ENCODE assay signal across 22 cellular contexts in genomic region chr12:80711866-80712265, GRCh38. TPM values are rescaled to one million over a fixed set of nuclear protein-coding genes. Genes with fewer than 3 reads are reported as not detected.
DNase-seq lines count a peak whose midpoint lies in the region; ATAC-seq and TF ChIP-seq lines count a peak whose summit lies in the region.
"Had no signal": no experiment of that assay in that cellular context is flagged by ENCODE, and none has a peak within 500 bp of the region (broad histone marks: within the 10 kb centered on the region; RNA-seq: fewer than 3 reads in every experiment).

No MANE protein-coding gene starts in this region.

- DNase-seq in psoas muscle (no peak), ACHN (no peak), cortex of kidney (lab: John Stamatoyannopoulos, UW) (no peak)
- no peak for DNase-seq in T-helper 2 cell treated with Interferon-gamma antibody and Interleukin-4, amounts not matched to agents 5 μg/mL and 100 μg/mL, for 36 hours (ENCODE audit: low spot score)
- DNase-seq: 8988T; C1 segment of cervical spinal cord; Calu3; CD4-positive, alpha-beta memory T cell; COR-L47; DMS53; DMS79 treated with DMSO at 0.1 percent for 48 hours; GF-D8; GOT3; H7; HCEC 1CT had no signal

- H3K4me1 ChIP-seq in psoas muscle, result peaks cover 15% of the 10 kb centered on the region
- H3K4me1 ChIP-seq in skeletal muscle satellite cell (ENCODE audit: control insufficient read depth, insufficient read depth, low read length), result peaks cover 65% of the 10 kb centered on the region
- H3K4me1 ChIP-seq: A549 had no signal

- no peak overlapping the region for H3K4me3 Mint-ChIP-seq in T-helper 2 cell treated with Interferon-gamma antibody and Interleukin-4, amounts not matched to agents 5 μg/mL and 100 μg/mL, for 36 hours
- H3K4me3 Mint-ChIP-seq: CD4-positive, alpha-beta memory T cell had no signal

- H3K36me3 ChIP-seq in psoas muscle (ENCODE audit: insufficient read depth in 1 of 2, low read depth in 1 of 2), result peaks cover 0 to 11% of the 10 kb centered on the region in 2 donors
- no peaks in the 10 kb centered on the region for H3K36me3 ChIP-seq in skeletal muscle satellite cell (ENCODE audit: insufficient read depth, low read length)

- peak overlapping the region; percentile 79 for H3K4me2 ChIP-seq in skeletal muscle satellite cell (ENCODE audit: low read length)
- H3K4me2 ChIP-seq: A549 had no signal

- peak overlapping the region; percentile 95 for H3K9ac ChIP-seq in skeletal muscle satellite cell (ENCODE audit: low read depth, low read length)

- no peak for ATAC-seq in psoas muscle
- ATAC-seq: A549 had no signal

- intact Hi-C loops in psoas muscle (cut with DNase I), result loop anchor here in 1 of 2 donors (5.0 kb wide), 1 partner anchor 50 kb away; no protein-coding TSS in a partner anchor

- no peaks in the 10 kb centered on the region for H3K27me3 ChIP-seq in psoas muscle (ENCODE audit: insufficient read depth in 3 of 3, low read length in 2 of 3)
- H3K27me3 ChIP-seq in skeletal muscle satellite cell (ENCODE audit: control insufficient read depth, insufficient read depth, low read length), result no peaks in the 10 kb centered on the region

- H3K27ac Mint-ChIP-seq in T-helper 2 cell treated with Interferon-gamma antibody and Interleukin-4, amounts not matched to agents 5 μg/mL and 100 μg/mL, for 36 hours, result no peak overlapping the region
- H3K27ac Mint-ChIP-seq: CD4-positive, alpha-beta memory T cell had no signal

- no peaks in the 10 kb centered on the region for H3K36me3 Mint-ChIP-seq in T-helper 2 cell treated with Interferon-gamma antibody and Interleukin-4, amounts not matched to agents 5 μg/mL and 100 μg/mL, for 36 hours (ENCODE audit: low read depth)
- H3K36me3 Mint-ChIP-seq: CD4-positive, alpha-beta memory T cell had no signal

- no peak for TF ChIP-seq CTCF in 22Rv1 (IDR thresholded peaks at IDR 0.05)
- TF ChIP-seq CTCF in VCaP (conservative IDR thresholded peaks at IDR 0.05), result no peak
- no peak for TF ChIP-seq CTCF in psoas muscle (IDR thresholded peaks at IDR 0.05)

- no peaks in the 10 kb centered on the region for H3K9me3 ChIP-seq in psoas muscle
- no peaks in the 10 kb centered on the region for H3K9me3 ChIP-seq in skeletal muscle satellite cell (replicated peaks; ENCODE audit: low read length)
- H3K9me3 ChIP-seq: A549 had no signal

- peaks cover 77% of the 10 kb centered on the region for H3K27me3 Mint-ChIP-seq in T-helper 2 cell treated with Interferon-gamma antibody and Interleukin-4, amounts not matched to agents 5 μg/mL and 100 μg/mL, for 36 hours (ENCODE audit: low read depth)

- no peak overlapping the region for H3K4me3 ChIP-seq in psoas muscle
- no peak overlapping the region for H3K4me3 ChIP-seq in skeletal muscle satellite cell (ENCODE audit: low read length)
- H3K4me3 ChIP-seq: A549 had no signal

- peaks cover 3% of the 10 kb centered on the region for H3K4me1 Mint-ChIP-seq in T-helper 2 cell treated with Interferon-gamma antibody and Interleukin-4, amounts not matched to agents 5 μg/mL and 100 μg/mL, for 36 hours (ENCODE audit: low read depth)

- in situ Hi-C loops in ACHN (cut with HindIII; ENCODE audit: low pct_ligation_motif_present, low pct_unique_long_range_greater_than_20kb, low sequenced_read_pairs), result no loop called here

- WGBS in psoas muscle, 3 donors, result 35 to 43% (median 37%) methylated on average over 1 of the region's 1 CpG

- no peaks in the 10 kb centered on the region for H3K9me3 Mint-ChIP-seq in T-helper 2 cell treated with Interferon-gamma antibody and Interleukin-4, amounts not matched to agents 5 μg/mL and 100 μg/mL, for 36 hours

- peak overlapping the region; percentile 45 for H3K27ac ChIP-seq in 22Rv1
- H3K27ac ChIP-seq in VCaP, result peak overlapping the region; percentile 74
- H3K27ac ChIP-seq in psoas muscle, result peak overlapping the region; percentile 93
- H3K27ac ChIP-seq: A549 had no signal

RNA-seq across cellular contexts. Expression of gene MYF6, which starts 4.4 kb away (rescaled TPM):
- 100 to 1,000 TPM; 300 to 480 (median 372) TPM for total RNA-seq in psoas muscle
- polyA plus RNA-seq in psoas muscle, result 1,000 to 10,000 TPM in 2 of 3 donors, 10 to 100 TPM in 1; 66.7 to 1,359 (median 1,026) TPM
- under 0.01 and 2.0 TPM in 2 replicates for total RNA-seq in skeletal muscle satellite cell (2012; rRNA removed)
- total RNA-seq: Calu3; CD4-positive, alpha-beta memory T cell; Daoy; G401; H7 had no signal
- polyA plus RNA-seq: A549; CD4-positive, alpha-beta memory T cell had no signal

RNA-seq across cellular contexts. Expression of gene MYF5, which starts 4.8 kb away (rescaled TPM):
- 1 to 10 TPM; 2.3 to 4.7 (median 3.5) TPM for total RNA-seq in psoas muscle
- 1 to 10 TPM; 1.3 to 3.7 (median 3.0) TPM for polyA plus RNA-seq in psoas muscle
- 3.0 and 16.4 TPM in 2 replicates for total RNA-seq in skeletal muscle satellite cell (2012; rRNA removed)
- total RNA-seq: Calu3; CD4-positive, alpha-beta memory T cell; Daoy; G401; H7 had no signal
- polyA plus RNA-seq: A549; BJ; CD4-positive, alpha-beta memory T cell had no signal
